Comparison of ENCODE assay signal across 1 cellular context in the genomic region with DNA sequence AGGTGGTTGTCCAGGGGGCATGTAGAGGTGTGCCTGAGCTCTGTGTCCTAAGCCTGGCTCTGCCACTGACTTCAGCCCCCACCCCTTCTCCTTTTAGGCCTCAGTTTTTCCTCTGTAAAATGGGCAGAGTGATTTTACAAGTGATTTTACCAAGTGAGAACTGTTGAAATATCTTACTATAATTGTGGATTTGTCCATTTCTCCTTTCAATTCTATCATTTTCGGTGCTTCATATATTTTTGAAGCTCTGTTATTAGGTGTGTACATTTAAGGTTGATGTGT.
TF ChIP-seq lines count a peak whose summit lies in the region.

No MANE protein-coding gene starts in this region.

TF ChIP-seq in K562, 482 proteins besides CTCF, POLR2A, EP300 and RAD21 (continued from another document and continues in another):
- TF ChIP-seq MCM2 (IDR thresholded peaks at IDR 0.05; ENCODE audit: low read depth): no peak
- TF ChIP-seq SMAD1 (IDR thresholded peaks at IDR 0.05; ENCODE audit: low read depth, low read length, partially characterized antibody): no peak
- no peak for TF ChIP-seq ZBTB43 (CRISPR knock-in tag; IDR thresholded peaks at IDR 0.05)
- TF ChIP-seq, protein P1, sequence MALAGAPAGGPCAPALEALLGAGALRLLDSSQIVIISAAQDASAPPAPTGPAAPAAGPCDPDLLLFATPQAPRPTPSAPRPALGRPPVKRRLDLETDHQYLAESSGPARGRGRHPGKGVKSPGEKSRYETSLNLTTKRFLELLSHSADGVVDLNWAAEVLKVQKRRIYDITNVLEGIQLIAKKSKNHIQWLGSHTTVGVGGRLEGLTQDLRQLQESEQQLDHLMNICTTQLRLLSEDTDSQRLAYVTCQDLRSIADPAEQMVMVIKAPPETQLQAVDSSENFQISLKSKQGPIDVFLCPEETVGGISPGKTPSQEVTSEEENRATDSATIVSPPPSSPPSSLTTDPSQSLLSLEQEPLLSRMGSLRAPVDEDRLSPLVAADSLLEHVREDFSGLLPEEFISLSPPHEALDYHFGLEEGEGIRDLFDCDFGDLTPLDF (CRISPR knock-in tag; IDR thresholded peaks at IDR 0.05): no peak
- TF ChIP-seq ZNF695 (CRISPR knock-in tag; IDR thresholded peaks at IDR 0.05): no peak
- no peak for TF ChIP-seq ZNF778 (CRISPR knock-in tag; IDR thresholded peaks at IDR 0.05)
- no peak for TF ChIP-seq WHSC1 (IDR thresholded peaks at IDR 0.05; ENCODE audit: low read length)
- TF ChIP-seq ZBTB7A (IDR thresholded peaks at IDR 0.05; ENCODE audit: borderline replicate concordance, control insufficient read depth, low read depth, low read length): no peak
- no peak for TF ChIP-seq STAT5A (IDR thresholded peaks at IDR 0.05; ENCODE audit: borderline replicate concordance, low read length)
- no peak for TF ChIP-seq MTF1 (CRISPR knock-in tag; IDR thresholded peaks at IDR 0.05; ENCODE audit: borderline replicate concordance)
- TF ChIP-seq, protein P2, sequence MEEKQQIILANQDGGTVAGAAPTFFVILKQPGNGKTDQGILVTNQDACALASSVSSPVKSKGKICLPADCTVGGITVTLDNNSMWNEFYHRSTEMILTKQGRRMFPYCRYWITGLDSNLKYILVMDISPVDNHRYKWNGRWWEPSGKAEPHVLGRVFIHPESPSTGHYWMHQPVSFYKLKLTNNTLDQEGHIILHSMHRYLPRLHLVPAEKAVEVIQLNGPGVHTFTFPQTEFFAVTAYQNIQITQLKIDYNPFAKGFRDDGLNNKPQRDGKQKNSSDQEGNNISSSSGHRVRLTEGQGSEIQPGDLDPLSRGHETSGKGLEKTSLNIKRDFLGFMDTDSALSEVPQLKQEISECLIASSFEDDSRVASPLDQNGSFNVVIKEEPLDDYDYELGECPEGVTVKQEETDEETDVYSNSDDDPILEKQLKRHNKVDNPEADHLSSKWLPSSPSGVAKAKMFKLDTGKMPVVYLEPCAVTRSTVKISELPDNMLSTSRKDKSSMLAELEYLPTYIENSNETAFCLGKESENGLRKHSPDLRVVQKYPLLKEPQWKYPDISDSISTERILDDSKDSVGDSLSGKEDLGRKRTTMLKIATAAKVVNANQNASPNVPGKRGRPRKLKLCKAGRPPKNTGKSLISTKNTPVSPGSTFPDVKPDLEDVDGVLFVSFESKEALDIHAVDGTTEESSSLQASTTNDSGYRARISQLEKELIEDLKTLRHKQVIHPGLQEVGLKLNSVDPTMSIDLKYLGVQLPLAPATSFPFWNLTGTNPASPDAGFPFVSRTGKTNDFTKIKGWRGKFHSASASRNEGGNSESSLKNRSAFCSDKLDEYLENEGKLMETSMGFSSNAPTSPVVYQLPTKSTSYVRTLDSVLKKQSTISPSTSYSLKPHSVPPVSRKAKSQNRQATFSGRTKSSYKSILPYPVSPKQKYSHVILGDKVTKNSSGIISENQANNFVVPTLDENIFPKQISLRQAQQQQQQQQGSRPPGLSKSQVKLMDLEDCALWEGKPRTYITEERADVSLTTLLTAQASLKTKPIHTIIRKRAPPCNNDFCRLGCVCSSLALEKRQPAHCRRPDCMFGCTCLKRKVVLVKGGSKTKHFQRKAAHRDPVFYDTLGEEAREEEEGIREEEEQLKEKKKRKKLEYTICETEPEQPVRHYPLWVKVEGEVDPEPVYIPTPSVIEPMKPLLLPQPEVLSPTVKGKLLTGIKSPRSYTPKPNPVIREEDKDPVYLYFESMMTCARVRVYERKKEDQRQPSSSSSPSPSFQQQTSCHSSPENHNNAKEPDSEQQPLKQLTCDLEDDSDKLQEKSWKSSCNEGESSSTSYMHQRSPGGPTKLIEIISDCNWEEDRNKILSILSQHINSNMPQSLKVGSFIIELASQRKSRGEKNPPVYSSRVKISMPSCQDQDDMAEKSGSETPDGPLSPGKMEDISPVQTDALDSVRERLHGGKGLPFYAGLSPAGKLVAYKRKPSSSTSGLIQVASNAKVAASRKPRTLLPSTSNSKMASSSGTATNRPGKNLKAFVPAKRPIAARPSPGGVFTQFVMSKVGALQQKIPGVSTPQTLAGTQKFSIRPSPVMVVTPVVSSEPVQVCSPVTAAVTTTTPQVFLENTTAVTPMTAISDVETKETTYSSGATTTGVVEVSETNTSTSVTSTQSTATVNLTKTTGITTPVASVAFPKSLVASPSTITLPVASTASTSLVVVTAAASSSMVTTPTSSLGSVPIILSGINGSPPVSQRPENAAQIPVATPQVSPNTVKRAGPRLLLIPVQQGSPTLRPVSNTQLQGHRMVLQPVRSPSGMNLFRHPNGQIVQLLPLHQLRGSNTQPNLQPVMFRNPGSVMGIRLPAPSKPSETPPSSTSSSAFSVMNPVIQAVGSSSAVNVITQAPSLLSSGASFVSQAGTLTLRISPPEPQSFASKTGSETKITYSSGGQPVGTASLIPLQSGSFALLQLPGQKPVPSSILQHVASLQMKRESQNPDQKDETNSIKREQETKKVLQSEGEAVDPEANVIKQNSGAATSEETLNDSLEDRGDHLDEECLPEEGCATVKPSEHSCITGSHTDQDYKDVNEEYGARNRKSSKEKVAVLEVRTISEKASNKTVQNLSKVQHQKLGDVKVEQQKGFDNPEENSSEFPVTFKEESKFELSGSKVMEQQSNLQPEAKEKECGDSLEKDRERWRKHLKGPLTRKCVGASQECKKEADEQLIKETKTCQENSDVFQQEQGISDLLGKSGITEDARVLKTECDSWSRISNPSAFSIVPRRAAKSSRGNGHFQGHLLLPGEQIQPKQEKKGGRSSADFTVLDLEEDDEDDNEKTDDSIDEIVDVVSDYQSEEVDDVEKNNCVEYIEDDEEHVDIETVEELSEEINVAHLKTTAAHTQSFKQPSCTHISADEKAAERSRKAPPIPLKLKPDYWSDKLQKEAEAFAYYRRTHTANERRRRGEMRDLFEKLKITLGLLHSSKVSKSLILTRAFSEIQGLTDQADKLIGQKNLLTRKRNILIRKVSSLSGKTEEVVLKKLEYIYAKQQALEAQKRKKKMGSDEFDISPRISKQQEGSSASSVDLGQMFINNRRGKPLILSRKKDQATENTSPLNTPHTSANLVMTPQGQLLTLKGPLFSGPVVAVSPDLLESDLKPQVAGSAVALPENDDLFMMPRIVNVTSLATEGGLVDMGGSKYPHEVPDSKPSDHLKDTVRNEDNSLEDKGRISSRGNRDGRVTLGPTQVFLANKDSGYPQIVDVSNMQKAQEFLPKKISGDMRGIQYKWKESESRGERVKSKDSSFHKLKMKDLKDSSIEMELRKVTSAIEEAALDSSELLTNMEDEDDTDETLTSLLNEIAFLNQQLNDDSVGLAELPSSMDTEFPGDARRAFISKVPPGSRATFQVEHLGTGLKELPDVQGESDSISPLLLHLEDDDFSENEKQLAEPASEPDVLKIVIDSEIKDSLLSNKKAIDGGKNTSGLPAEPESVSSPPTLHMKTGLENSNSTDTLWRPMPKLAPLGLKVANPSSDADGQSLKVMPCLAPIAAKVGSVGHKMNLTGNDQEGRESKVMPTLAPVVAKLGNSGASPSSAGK (IDR thresholded peaks at IDR 0.05): no peak
- TF ChIP-seq HMGN3 (IDR thresholded peaks at IDR 0.05; ENCODE audit: borderline replicate concordance, extremely low read depth, insufficient read length, low read depth, low read length): no peak
- no peak for TF ChIP-seq TBL1XR1 (IDR thresholded peaks at IDR 0.05; ENCODE audit: low read length in 2 of 2)
- TF ChIP-seq RBM14 (IDR thresholded peaks at IDR 0.05; ENCODE audit: borderline replicate concordance, insufficient read depth, low read depth, low read length): no peak
- 0 out of 2 replicates have a peak, but pooled peaks have one; percentile 8 for TF ChIP-seq LCOR (CRISPR knock-in tag; IDR thresholded peaks at IDR 0.05)
- no peak for TF ChIP-seq ZNF124 (CRISPR knock-in tag; IDR thresholded peaks at IDR 0.05)
- no peak for TF ChIP-seq CREB3L1 (IDR thresholded peaks at IDR 0.05; ENCODE audit: borderline replicate concordance, low read depth)
- TF ChIP-seq NCOA4 (IDR thresholded peaks at IDR 0.05; ENCODE audit: partially characterized antibody): no peak
- TF ChIP-seq, protein P3, sequence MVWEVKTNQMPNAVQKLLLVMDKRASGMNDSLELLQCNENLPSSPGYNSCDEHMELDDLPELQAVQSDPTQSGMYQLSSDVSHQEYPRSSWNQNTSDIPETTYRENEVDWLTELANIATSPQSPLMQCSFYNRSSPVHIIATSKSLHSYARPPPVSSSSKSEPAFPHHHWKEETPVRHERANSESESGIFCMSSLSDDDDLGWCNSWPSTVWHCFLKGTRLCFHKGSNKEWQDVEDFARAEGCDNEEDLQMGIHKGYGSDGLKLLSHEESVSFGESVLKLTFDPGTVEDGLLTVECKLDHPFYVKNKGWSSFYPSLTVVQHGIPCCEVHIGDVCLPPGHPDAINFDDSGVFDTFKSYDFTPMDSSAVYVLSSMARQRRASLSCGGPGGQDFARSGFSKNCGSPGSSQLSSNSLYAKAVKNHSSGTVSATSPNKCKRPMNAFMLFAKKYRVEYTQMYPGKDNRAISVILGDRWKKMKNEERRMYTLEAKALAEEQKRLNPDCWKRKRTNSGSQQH (CRISPR knock-in tag; IDR thresholded peaks at IDR 0.05): no peak
- TF ChIP-seq, protein P4, sequence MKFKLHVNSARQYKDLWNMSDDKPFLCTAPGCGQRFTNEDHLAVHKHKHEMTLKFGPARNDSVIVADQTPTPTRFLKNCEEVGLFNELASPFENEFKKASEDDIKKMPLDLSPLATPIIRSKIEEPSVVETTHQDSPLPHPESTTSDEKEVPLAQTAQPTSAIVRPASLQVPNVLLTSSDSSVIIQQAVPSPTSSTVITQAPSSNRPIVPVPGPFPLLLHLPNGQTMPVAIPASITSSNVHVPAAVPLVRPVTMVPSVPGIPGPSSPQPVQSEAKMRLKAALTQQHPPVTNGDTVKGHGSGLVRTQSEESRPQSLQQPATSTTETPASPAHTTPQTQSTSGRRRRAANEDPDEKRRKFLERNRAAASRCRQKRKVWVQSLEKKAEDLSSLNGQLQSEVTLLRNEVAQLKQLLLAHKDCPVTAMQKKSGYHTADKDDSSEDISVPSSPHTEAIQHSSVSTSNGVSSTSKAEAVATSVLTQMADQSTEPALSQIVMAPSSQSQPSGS (CRISPR knock-in tag; IDR thresholded peaks at IDR 0.05): no peak
- TF ChIP-seq U2AF2 (optimal IDR thresholded peaks at IDR 0.05; ENCODE audit: low read depth, low read length): no peak
- peak; percentile 70 for TF ChIP-seq RBM25 (IDR thresholded peaks at IDR 0.05; ENCODE audit: low read depth, low read length, severe bottlenecking)
- TF ChIP-seq ELF2 (CRISPR knock-in tag; IDR thresholded peaks at IDR 0.05): no peak
- TF ChIP-seq NCOA1 (IDR thresholded peaks at IDR 0.05; ENCODE audit: low read depth): no peak
- no peak for TF ChIP-seq RBM34 (IDR thresholded peaks at IDR 0.05; ENCODE audit: borderline replicate concordance, insufficient read depth, low read length)
- TF ChIP-seq ZNF57 (CRISPR knock-in tag; IDR thresholded peaks at IDR 0.05): no peak
- no peak for TF ChIP-seq FOXA1 (IDR thresholded peaks at IDR 0.05; ENCODE audit: borderline replicate concordance)
- no peak for TF ChIP-seq CEBPZ (IDR thresholded peaks at IDR 0.05; ENCODE audit: borderline replicate concordance, low read depth, low read length)
- TF ChIP-seq KDM1A (IDR thresholded peaks at IDR 0.05): peak; percentile 75 to 80
- TF ChIP-seq THAP7 (CRISPR knock-in tag; IDR thresholded peaks at IDR 0.05): no peak
- TF ChIP-seq, protein P5, sequence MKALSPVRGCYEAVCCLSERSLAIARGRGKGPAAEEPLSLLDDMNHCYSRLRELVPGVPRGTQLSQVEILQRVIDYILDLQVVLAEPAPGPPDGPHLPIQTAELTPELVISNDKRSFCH (CRISPR knock-in tag; IDR thresholded peaks at IDR 0.05): no peak
- TF ChIP-seq, protein P5 (tag; IDR thresholded peaks at IDR 0.05): 0 out of 2 replicates have a peak, but pooled peaks have one; percentile 22
- no peak for TF ChIP-seq CBX2 (IDR thresholded peaks at IDR 0.05; ENCODE audit: insufficient read depth, low read length, poor library complexity, severe bottlenecking)
- peak; percentile 71; the same call in 1 of the 2 replicates for TF ChIP-seq SMARCA5 (IDR thresholded peaks at IDR 0.05)
